In genomic region chr6:26553264-26553738, GRCh38 we compare ENCODE assay signal across 1 cellular context.
TF ChIP-seq lines count a peak whose summit lies in the region.

No MANE protein-coding gene starts in this region.

TF ChIP-seq in K562, 482 proteins besides CTCF, POLR2A, EP300 and RAD21 (continued from another document and continues in another):
- no peak for TF ChIP-seq ZNF277 (CRISPR knock-in tag; IDR thresholded peaks at IDR 0.05; ENCODE audit: borderline replicate concordance)
- TF ChIP-seq, protein P1, sequence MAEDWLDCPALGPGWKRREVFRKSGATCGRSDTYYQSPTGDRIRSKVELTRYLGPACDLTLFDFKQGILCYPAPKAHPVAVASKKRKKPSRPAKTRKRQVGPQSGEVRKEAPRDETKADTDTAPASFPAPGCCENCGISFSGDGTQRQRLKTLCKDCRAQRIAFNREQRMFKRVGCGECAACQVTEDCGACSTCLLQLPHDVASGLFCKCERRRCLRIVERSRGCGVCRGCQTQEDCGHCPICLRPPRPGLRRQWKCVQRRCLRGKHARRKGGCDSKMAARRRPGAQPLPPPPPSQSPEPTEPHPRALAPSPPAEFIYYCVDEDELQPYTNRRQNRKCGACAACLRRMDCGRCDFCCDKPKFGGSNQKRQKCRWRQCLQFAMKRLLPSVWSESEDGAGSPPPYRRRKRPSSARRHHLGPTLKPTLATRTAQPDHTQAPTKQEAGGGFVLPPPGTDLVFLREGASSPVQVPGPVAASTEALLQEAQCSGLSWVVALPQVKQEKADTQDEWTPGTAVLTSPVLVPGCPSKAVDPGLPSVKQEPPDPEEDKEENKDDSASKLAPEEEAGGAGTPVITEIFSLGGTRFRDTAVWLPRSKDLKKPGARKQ (CRISPR knock-in tag; IDR thresholded peaks at IDR 0.05), result no peak
- TF ChIP-seq, protein P2, sequence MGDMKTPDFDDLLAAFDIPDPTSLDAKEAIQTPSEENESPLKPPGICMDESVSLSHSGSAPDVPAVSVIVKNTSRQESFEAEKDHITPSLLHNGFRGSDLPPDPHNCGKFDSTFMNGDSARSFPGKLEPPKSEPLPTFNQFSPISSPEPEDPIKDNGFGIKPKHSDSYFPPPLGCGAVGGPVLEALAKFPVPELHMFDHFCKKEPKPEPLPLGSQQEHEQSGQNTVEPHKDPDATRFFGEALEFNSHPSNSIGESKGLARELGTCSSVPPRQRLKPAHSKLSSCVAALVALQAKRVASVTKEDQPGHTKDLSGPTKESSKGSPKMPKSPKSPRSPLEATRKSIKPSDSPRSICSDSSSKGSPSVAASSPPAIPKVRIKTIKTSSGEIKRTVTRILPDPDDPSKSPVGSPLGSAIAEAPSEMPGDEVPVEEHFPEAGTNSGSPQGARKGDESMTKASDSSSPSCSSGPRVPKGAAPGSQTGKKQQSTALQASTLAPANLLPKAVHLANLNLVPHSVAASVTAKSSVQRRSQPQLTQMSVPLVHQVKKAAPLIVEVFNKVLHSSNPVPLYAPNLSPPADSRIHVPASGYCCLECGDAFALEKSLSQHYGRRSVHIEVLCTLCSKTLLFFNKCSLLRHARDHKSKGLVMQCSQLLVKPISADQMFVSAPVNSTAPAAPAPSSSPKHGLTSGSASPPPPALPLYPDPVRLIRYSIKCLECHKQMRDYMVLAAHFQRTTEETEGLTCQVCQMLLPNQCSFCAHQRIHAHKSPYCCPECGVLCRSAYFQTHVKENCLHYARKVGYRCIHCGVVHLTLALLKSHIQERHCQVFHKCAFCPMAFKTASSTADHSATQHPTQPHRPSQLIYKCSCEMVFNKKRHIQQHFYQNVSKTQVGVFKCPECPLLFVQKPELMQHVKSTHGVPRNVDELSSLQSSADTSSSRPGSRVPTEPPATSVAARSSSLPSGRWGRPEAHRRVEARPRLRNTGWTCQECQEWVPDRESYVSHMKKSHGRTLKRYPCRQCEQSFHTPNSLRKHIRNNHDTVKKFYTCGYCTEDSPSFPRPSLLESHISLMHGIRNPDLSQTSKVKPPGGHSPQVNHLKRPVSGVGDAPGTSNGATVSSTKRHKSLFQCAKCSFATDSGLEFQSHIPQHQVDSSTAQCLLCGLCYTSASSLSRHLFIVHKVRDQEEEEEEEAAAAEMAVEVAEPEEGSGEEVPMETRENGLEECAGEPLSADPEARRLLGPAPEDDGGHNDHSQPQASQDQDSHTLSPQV (IDR thresholded peaks at IDR 0.05), result no peak; the same call in 1 of the 2 replicates
- no peak for TF ChIP-seq YBX1 (IDR thresholded peaks at IDR 0.05)
- no peak for TF ChIP-seq SNRNP70 (optimal IDR thresholded peaks at IDR 0.05; ENCODE audit: low read depth, low read length)
- TF ChIP-seq PCBP2 (IDR thresholded peaks at IDR 0.05; ENCODE audit: low read depth, low read length, poor library complexity, severe bottlenecking), result no peak
- TF ChIP-seq KDM2B (CRISPR knock-in tag; IDR thresholded peaks at IDR 0.05), result 0 out of 2 replicates have a peak, but pooled peaks have one; percentile 8
- 0 out of 4 replicates have a peak, but pooled peaks of 1 of the 2 experiments have one; percentile 47 for TF ChIP-seq ZNF639 (CRISPR knock-in tag; conservative IDR thresholded peaks at IDR 0.05 in 1 of 2, IDR thresholded peaks at IDR 0.05 in 1 of 2)
- no peak for TF ChIP-seq KDM5B (IDR thresholded peaks at IDR 0.05; ENCODE audit: insufficient replicate concordance, low read depth, low read length)
- peak in 1 of 2 experiments; percentile 96; a peak in 2 of 4 replicates for TF ChIP-seq HDAC1 (IDR thresholded peaks at IDR 0.05)
- TF ChIP-seq ARID1B (IDR thresholded peaks at IDR 0.05), result no peak
- no peak for TF ChIP-seq RNF219 (CRISPR knock-in tag; IDR thresholded peaks at IDR 0.05)
- no peak for TF ChIP-seq GABPB1 (CRISPR knock-in tag; IDR thresholded peaks at IDR 0.05)
- TF ChIP-seq MED1 (CRISPR knock-in tag; IDR thresholded peaks at IDR 0.05; ENCODE audit: borderline replicate concordance), result no peak
- no peak for TF ChIP-seq RNF2 (IDR thresholded peaks at IDR 0.05)
- peak; percentile 87 for TF ChIP-seq POLR3A (IDR thresholded peaks at IDR 0.05; ENCODE audit: borderline replicate concordance, extremely low read depth, insufficient read depth, insufficient read length)
- no peak for TF ChIP-seq KDM4B (IDR thresholded peaks at IDR 0.05; ENCODE audit: borderline replicate concordance in 2 of 2, low read depth in 1 of 2)
- no peak for TF ChIP-seq ZC3H8 (IDR thresholded peaks at IDR 0.05)
- TF ChIP-seq SMARCC2 (IDR thresholded peaks at IDR 0.05; ENCODE audit: low read depth), result no peak
- TF ChIP-seq RCOR1 (IDR thresholded peaks at IDR 0.05; ENCODE audit: borderline replicate concordance in 1 of 2, low read depth in 2 of 2, low read length in 2 of 2), result peak in 1 of 2 experiments; percentile 84; a peak in 2 of 4 replicates
- no peak for TF ChIP-seq FOXP4 (CRISPR knock-in tag; IDR thresholded peaks at IDR 0.05; ENCODE audit: borderline replicate concordance)
- no peak for TF ChIP-seq ZNF589 (CRISPR knock-in tag; IDR thresholded peaks at IDR 0.05; ENCODE audit: low read depth)
- peak; percentile 46 for TF ChIP-seq XRCC5 (IDR thresholded peaks at IDR 0.05; ENCODE audit: low read depth, low read length)
- TF ChIP-seq POLR2AphosphoS5 (IDR thresholded peaks at IDR 0.05; ENCODE audit: control insufficient read depth, insufficient read depth, low read depth, low read length), result no peak
- TF ChIP-seq PPARD (CRISPR knock-in tag; IDR thresholded peaks at IDR 0.05), result no peak
- no peak for TF ChIP-seq SIX5 (IDR thresholded peaks at IDR 0.05; ENCODE audit: borderline replicate concordance in 1 of 2, insufficient read depth in 1 of 2, low read depth in 1 of 2, low read length in 2 of 2)
- TF ChIP-seq NRF1 (conservative IDR thresholded peaks at IDR 0.05 in 1 of 2, IDR thresholded peaks at IDR 0.05 in 1 of 2), result peak; percentile 38 to 45; a peak in 3 of 4 replicates
- no peak for TF ChIP-seq CHCHD3 (CRISPR knock-in tag; IDR thresholded peaks at IDR 0.05)
- peak; percentile 69; the same call in 1 of the 2 replicates for TF ChIP-seq RB1 (IDR thresholded peaks at IDR 0.05; ENCODE audit: low read depth)
- peak; percentile 27 for TF ChIP-seq CHD4 (IDR thresholded peaks at IDR 0.05; ENCODE audit: insufficient read depth, insufficient replicate concordance, low read depth, low read length, poor library complexity, severe bottlenecking)
- no peak for TF ChIP-seq CREB5 (CRISPR knock-in tag; IDR thresholded peaks at IDR 0.05)
- TF ChIP-seq TAF15 (IDR thresholded peaks at IDR 0.05; ENCODE audit: low read depth, low read length), result no peak
- TF ChIP-seq, protein P3, sequence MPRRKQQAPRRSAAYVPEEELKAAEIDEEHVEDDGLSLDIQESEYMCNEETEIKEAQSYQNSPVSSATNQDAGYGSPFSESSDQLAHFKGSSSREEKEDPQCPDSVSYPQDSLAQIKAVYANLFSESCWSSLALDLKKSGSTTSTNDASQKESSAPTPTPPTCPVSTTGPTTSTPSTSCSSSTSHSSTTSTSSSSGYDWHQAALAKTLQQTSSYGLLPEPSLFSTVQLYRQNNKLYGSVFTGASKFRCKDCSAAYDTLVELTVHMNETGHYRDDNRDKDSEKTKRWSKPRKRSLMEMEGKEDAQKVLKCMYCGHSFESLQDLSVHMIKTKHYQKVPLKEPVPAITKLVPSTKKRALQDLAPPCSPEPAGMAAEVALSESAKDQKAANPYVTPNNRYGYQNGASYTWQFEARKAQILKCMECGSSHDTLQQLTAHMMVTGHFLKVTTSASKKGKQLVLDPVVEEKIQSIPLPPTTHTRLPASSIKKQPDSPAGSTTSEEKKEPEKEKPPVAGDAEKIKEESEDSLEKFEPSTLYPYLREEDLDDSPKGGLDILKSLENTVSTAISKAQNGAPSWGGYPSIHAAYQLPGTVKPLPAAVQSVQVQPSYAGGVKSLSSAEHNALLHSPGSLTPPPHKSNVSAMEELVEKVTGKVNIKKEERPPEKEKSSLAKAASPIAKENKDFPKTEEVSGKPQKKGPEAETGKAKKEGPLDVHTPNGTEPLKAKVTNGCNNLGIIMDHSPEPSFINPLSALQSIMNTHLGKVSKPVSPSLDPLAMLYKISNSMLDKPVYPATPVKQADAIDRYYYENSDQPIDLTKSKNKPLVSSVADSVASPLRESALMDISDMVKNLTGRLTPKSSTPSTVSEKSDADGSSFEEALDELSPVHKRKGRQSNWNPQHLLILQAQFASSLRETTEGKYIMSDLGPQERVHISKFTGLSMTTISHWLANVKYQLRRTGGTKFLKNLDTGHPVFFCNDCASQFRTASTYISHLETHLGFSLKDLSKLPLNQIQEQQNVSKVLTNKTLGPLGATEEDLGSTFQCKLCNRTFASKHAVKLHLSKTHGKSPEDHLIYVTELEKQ (CRISPR knock-in tag; IDR thresholded peaks at IDR 0.05), result no peak
- no peak for TF ChIP-seq SAFB (IDR thresholded peaks at IDR 0.05; ENCODE audit: borderline replicate concordance, low read depth, low read length)
- no peak for TF ChIP-seq OTX1 (CRISPR knock-in tag; IDR thresholded peaks at IDR 0.05)
- TF ChIP-seq, protein P4, sequence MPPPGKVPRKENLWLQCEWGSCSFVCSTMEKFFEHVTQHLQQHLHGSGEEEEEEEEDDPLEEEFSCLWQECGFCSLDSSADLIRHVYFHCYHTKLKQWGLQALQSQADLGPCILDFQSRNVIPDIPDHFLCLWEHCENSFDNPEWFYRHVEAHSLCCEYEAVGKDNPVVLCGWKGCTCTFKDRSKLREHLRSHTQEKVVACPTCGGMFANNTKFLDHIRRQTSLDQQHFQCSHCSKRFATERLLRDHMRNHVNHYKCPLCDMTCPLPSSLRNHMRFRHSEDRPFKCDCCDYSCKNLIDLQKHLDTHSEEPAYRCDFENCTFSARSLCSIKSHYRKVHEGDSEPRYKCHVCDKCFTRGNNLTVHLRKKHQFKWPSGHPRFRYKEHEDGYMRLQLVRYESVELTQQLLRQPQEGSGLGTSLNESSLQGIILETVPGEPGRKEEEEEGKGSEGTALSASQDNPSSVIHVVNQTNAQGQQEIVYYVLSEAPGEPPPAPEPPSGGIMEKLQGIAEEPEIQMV (tag; conservative IDR thresholded peaks at IDR 0.05; ENCODE audit: low read depth), result no peak
- no peak for TF ChIP-seq IRF2 (CRISPR knock-in tag; IDR thresholded peaks at IDR 0.05)
- TF ChIP-seq MXI1 (IDR thresholded peaks at IDR 0.05; ENCODE audit: low read depth, low read length), result 0 out of 2 replicates have a peak, but pooled peaks have one; percentile 37
- TF ChIP-seq TARDBP (IDR thresholded peaks at IDR 0.05), result no peak
- no peak for TF ChIP-seq SMARCA4 (IDR thresholded peaks at IDR 0.05)
- TF ChIP-seq CEBPB (tag; IDR thresholded peaks at IDR 0.05), result no peak
- TF ChIP-seq NFATC3 (IDR thresholded peaks at IDR 0.05), result no peak
